ENCODE assay signal across 1 cellular context in genomic region chr15:75204340-75205063, GRCh38.
TF ChIP-seq lines count a peak whose summit lies in the region.

No MANE protein-coding gene starts in this region.

TF ChIP-seq in HepG2, 621 proteins besides CTCF, POLR2A, EP300 and RAD21 (continued from another document and continues in another):
- no peak for TF ChIP-seq SP140L (CRISPR knock-in tag; IDR thresholded peaks at IDR 0.05; ENCODE audit: borderline replicate concordance)
- TF ChIP-seq SMAD9 (CRISPR knock-in tag; IDR thresholded peaks at IDR 0.05): no peak
- 0 out of 2 replicates have a peak, but pooled peaks have one; percentile 38 for TF ChIP-seq ZNF792 (CRISPR knock-in tag; IDR thresholded peaks at IDR 0.05)
- peak; percentile 72; the same call in 1 of the 2 replicates for TF ChIP-seq IKZF5 (CRISPR knock-in tag; IDR thresholded peaks at IDR 0.05)
- TF ChIP-seq ZNF501 (CRISPR knock-in tag; IDR thresholded peaks at IDR 0.05): peak; percentile 46; the same call in 1 of the 2 replicates
- peak; percentile 60; the same call in 1 of the 2 replicates for TF ChIP-seq SRY (CRISPR knock-in tag; IDR thresholded peaks at IDR 0.05)
- TF ChIP-seq TGIF2 (CRISPR knock-in tag; IDR thresholded peaks at IDR 0.05): peak; percentile 90
- no peak for TF ChIP-seq ZNF354B (CRISPR knock-in tag; IDR thresholded peaks at IDR 0.05)
- TF ChIP-seq ZKSCAN8 (CRISPR knock-in tag; IDR thresholded peaks at IDR 0.05; ENCODE audit: borderline replicate concordance): no peak
- no peak for TF ChIP-seq SOX13 (IDR thresholded peaks at IDR 0.05)
- TF ChIP-seq SOX13 (CRISPR knock-in tag; conservative IDR thresholded peaks at IDR 0.05 in 1 of 2, IDR thresholded peaks at IDR 0.05 in 1 of 2): peak in 1 of 2 experiments; percentile 22; a peak in 1 of 4 replicates
- no peak for TF ChIP-seq GZF1 (CRISPR knock-in tag; IDR thresholded peaks at IDR 0.05)
- peak; percentile 49; the same call in 1 of the 2 replicates for TF ChIP-seq ARID5B (CRISPR knock-in tag; IDR thresholded peaks at IDR 0.05)
- TF ChIP-seq HMG20B (CRISPR knock-in tag; conservative IDR thresholded peaks at IDR 0.05): no peak
- no peak for TF ChIP-seq ZNF547 (CRISPR knock-in tag; IDR thresholded peaks at IDR 0.05)
- TF ChIP-seq SMAD1 (CRISPR knock-in tag; IDR thresholded peaks at IDR 0.05; ENCODE audit: borderline replicate concordance, low read depth): no peak
- TF ChIP-seq CC2D1A (CRISPR knock-in tag; IDR thresholded peaks at IDR 0.05): no peak
- TF ChIP-seq ELK4 (CRISPR knock-in tag; IDR thresholded peaks at IDR 0.05; ENCODE audit: borderline replicate concordance): no peak
- TF ChIP-seq BCL3 (CRISPR knock-in tag; IDR thresholded peaks at IDR 0.05): no peak
- 0 out of 2 replicates have a peak, but pooled peaks have one; percentile 42 for TF ChIP-seq ZNF329 (CRISPR knock-in tag; IDR thresholded peaks at IDR 0.05; ENCODE audit: low read depth)
- TF ChIP-seq ZNF264 (CRISPR knock-in tag; IDR thresholded peaks at IDR 0.05): no peak
- TF ChIP-seq NR2F6 (IDR thresholded peaks at IDR 0.05): peak; percentile 57; the same call in 1 of the 2 replicates
- TF ChIP-seq NR2F6 (CRISPR knock-in tag; IDR thresholded peaks at IDR 0.05): peak; percentile 63; the same call in 1 of the 2 replicates
- TF ChIP-seq ZHX1 (CRISPR knock-in tag; IDR thresholded peaks at IDR 0.05; ENCODE audit: low read depth): no peak
- no peak for TF ChIP-seq ATAD3A (CRISPR knock-in tag; IDR thresholded peaks at IDR 0.05)
- peak; percentile 97 for TF ChIP-seq STAG1 (CRISPR knock-in tag; IDR thresholded peaks at IDR 0.05)
- TF ChIP-seq FOXO1 (CRISPR knock-in tag; IDR thresholded peaks at IDR 0.05): 0 out of 2 replicates have a peak, but pooled peaks have one; percentile 12
- TF ChIP-seq HMGXB3 (CRISPR knock-in tag; IDR thresholded peaks at IDR 0.05; ENCODE audit: borderline replicate concordance): no peak
- no peak for TF ChIP-seq XBP1 (CRISPR knock-in tag; IDR thresholded peaks at IDR 0.05)
- no peak for TF ChIP-seq ZNF784 (CRISPR knock-in tag; IDR thresholded peaks at IDR 0.05; ENCODE audit: borderline replicate concordance)
- peak; percentile 69 for TF ChIP-seq TEAD3 (CRISPR knock-in tag; optimal IDR thresholded peaks at IDR 0.05; ENCODE audit: borderline replicate concordance)
- no peak for TF ChIP-seq ZHX2 (IDR thresholded peaks at IDR 0.05; ENCODE audit: low read depth)
- TF ChIP-seq ZHX2 (CRISPR knock-in tag; IDR thresholded peaks at IDR 0.05; ENCODE audit: borderline replicate concordance): no peak
- no peak for TF ChIP-seq HNRNPUL1 (IDR thresholded peaks at IDR 0.05; ENCODE audit: low read depth, low read length)
- no peak for TF ChIP-seq ZNF18 (CRISPR knock-in tag; IDR thresholded peaks at IDR 0.05; ENCODE audit: insufficient replicate concordance)
